Comparison of ENCODE assay signal across 8 cellular contexts in the genomic region with DNA sequence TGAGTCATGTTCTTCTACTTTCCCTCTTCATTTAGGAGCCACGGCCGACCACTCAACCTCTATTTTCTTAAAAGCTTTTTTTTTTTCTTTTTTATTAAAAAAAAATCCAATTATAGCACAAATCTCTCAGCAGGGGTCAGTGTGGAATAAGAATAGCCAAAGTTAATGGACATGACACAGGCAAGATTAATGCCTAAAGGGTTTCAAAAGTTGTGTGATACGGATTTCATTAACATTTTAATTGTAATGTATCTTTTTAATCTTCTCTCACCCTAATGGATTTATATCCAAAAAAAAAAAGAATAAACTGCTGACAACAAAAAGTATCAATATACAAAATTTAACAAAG. TPM values are rescaled to one million over a fixed set of nuclear protein-coding genes. Genes with fewer than 3 reads are reported as not detected.
A peak's percentile ranks its signal among the peaks of the same experiment; 100 is the strongest.
DNase-seq lines count a peak whose midpoint lies in the region; ATAC-seq and TF ChIP-seq lines count a peak whose summit lies in the region.

No MANE protein-coding gene starts in this region.

- POLR2A ChIA-PET in CD8-positive, alpha-beta T cell (lab: Charles Lee), result interaction anchor here (0.6 to 1.6 kb wide), 2 partner anchors 24 to 32 kb away, joined by 4 to 5 read pairs; no protein-coding TSS in a partner anchor

- TF ChIP-seq POLR2A in body of pancreas (IDR thresholded peaks at IDR 0.05), result no peak

- no peaks in the 10 kb centered on the region for H3K9me3 ChIP-seq in CD8-positive, alpha-beta T cell (ENCODE audit: low read length)
- no peaks in the 10 kb centered on the region for H3K9me3 ChIP-seq in body of pancreas

- no peak overlapping the region for H3K27ac ChIP-seq in CD8-positive, alpha-beta T cell (ENCODE audit: low read depth, low read length)
- no peak overlapping the region for H3K27ac ChIP-seq in body of pancreas

- H3K36me3 ChIP-seq in CD8-positive, alpha-beta T cell (ENCODE audit: insufficient read depth, low read length), result no peaks in the 10 kb centered on the region
- H3K36me3 ChIP-seq in body of pancreas (replicated peaks in 1 of 2; ENCODE audit: insufficient read depth in 1 of 2, low read depth in 2 of 2), result no peaks in the 10 kb centered on the region

- no peak overlapping the region for H3K4me3 Mint-ChIP-seq in CD8-positive, alpha-beta T cell

- no peak for ATAC-seq in CD8-positive, alpha-beta T cell
- ATAC-seq in body of pancreas (no peak), HG03354 (IDR thresholded peaks at IDR 0.05; ENCODE audit: poor library complexity, severe bottlenecking, unreplicated experiment) (no peak), HG02759 (IDR thresholded peaks at IDR 0.05; ENCODE audit: unreplicated experiment) (no peak), GM18502 (IDR thresholded peaks at IDR 0.05; ENCODE audit: poor library complexity, unreplicated experiment) (no peak)

- 27 to 32% methylated on average over 3 of the region's 3 CpGs for WGBS in body of pancreas, 2 donors

- intact Hi-C loops in CD8-positive, alpha-beta T cell (cut with DNase I, micrococcal nuclease), result loop anchor here (1.0 to 5.0 kb wide), 3 partner anchors 20 to 138 kb away; no protein-coding TSS in a partner anchor
- intact Hi-C loops in body of pancreas (cut with DNase I), result loop anchor here (5.0 kb wide), 1 partner anchor 32 kb away; no protein-coding TSS in a partner anchor

- no peaks in the 10 kb centered on the region for H3K27me3 Mint-ChIP-seq in CD8-positive, alpha-beta T cell (ENCODE audit: low read depth)

- CTCF ChIA-PET in CD8-positive, alpha-beta T cell (lab: Charles Lee), result interaction anchor here (0.6 to 7.2 kb wide), 10 partner anchors 12 to 1856 kb away, joined by 3 to 103 read pairs (median 4); no protein-coding TSS in a partner anchor

- H3K4me1 Mint-ChIP-seq in CD8-positive, alpha-beta T cell (ENCODE audit: low read depth), result peaks cover 30% of the 10 kb centered on the region

- H3K27me3 ChIP-seq in CD8-positive, alpha-beta T cell (ENCODE audit: insufficient read depth, low read length), result no peaks in the 10 kb centered on the region
- no peaks in the 10 kb centered on the region for H3K27me3 ChIP-seq in body of pancreas

- H3K27ac Mint-ChIP-seq in CD8-positive, alpha-beta T cell, result no peak overlapping the region

- no peaks in the 10 kb centered on the region for H3K36me3 Mint-ChIP-seq in CD8-positive, alpha-beta T cell

- no peaks in the 10 kb centered on the region for H3K9me3 Mint-ChIP-seq in CD8-positive, alpha-beta T cell

- peaks cover 24% of the 10 kb centered on the region for H3K4me1 ChIP-seq in CD8-positive, alpha-beta T cell (ENCODE audit: insufficient read depth, low read length)
- peaks cover 82% of the 10 kb centered on the region for H3K4me1 ChIP-seq in body of pancreas

- no peak overlapping the region for H3K4me3 ChIP-seq in CD8-positive, alpha-beta T cell (ENCODE audit: low read depth, low read length)
- no peak overlapping the region for H3K4me3 ChIP-seq in body of pancreas

- DNase-seq in CD8-positive, alpha-beta T cell, result no peak
- DNase-seq in HuH-7 (ENCODE audit: low spot score) (peak; percentile 65), body of pancreas (no peak), myocyte (ENCODE audit: low read depth) (peak; percentile 54), ecto neural progenitor cell (ENCODE audit: low spot score) (no peak)

- peak; percentile 65 for TF ChIP-seq CTCF in CD8-positive, alpha-beta T cell (IDR thresholded peaks at IDR 0.05)
- TF ChIP-seq CTCF in body of pancreas (IDR thresholded peaks at IDR 0.05), result peak in 5 of 7 experiments; percentile 10 to 34 (median 20)

RNA-seq across cellular contexts. Expression of a gene that starts 5.4 kb away (rescaled TPM):
- total RNA-seq in CD8-positive, alpha-beta T cell, result 1 to 10 TPM; 1.7 to 1.8 TPM
- 10 to 100 TPM; 16.6 to 21.1 TPM for total RNA-seq in body of pancreas
- total RNA-seq in myocyte, result 22.8 and 31.6 TPM in 2 replicates
- 16.2 TPM for polyA plus RNA-seq in myocyte (2012)

RNA-seq across cellular contexts. Expression of a gene that starts 29.0 kb away (rescaled TPM):
- 1 to 10 TPM; 7.6 to 7.7 TPM for total RNA-seq in CD8-positive, alpha-beta T cell
- total RNA-seq in body of pancreas, result 10 to 100 TPM; 21.3 to 47.1 TPM
- total RNA-seq in myocyte, result 38.9 and 41.5 TPM in 2 replicates
- 38.7 TPM for polyA plus RNA-seq in myocyte (2012)

Comparison
In these comparisons a context has a peak if more than half of its experiments do, and no peak if none do; other contexts are left out.
1. DNase-seq: peak in HuH-7 (single experiment) and myocyte (single experiment); none in CD8-positive, alpha-beta T cell (0 of 7), body of pancreas (0 of 4) and ecto neural progenitor cell (single experiment).